34 cellular contexts compared by ENCODE assay signal in the genomic region with DNA sequence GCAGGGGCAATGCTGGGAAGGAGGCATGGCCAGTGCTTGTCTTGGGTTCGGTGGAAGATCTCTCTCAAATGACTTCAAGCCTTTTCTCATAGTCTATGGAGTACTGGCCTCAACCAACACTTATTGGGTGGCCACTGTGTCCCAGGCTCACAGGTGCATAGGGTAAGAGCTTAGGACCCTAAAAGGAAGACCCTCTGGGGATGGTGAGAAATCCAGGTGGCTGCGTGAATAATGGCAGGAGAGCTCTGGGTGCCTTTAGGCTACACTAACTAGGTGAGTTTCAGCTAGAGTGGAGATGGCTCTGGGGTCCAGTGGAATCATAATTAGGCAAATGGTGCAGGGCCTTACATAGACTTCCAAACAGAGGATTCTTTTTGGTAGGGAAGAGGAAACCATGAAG.
"Had no signal": no experiment of that assay in that cellular context is flagged by ENCODE, and none has a peak within 500 bp of the region (broad histone marks: within the 10 kb centered on the region; RNA-seq: fewer than 3 reads in every experiment).

No MANE protein-coding gene starts in this region.

- H3K4me3 ChIP-seq: cardiac muscle cell, gastrocnemius medialis, left lung, lower lobe of right lung, mucosa of descending colon, pancreas, prostate gland, sigmoid colon, stomach, thyroid gland had no signal

- H3K36me3 ChIP-seq: left lung, prostate gland, sigmoid colon, stomach, thyroid gland, WERI-Rb-1 had no signal

- H3K9me3 Mint-ChIP-seq: activated naive CD4-positive, alpha-beta T cell treated with anti-CD3 and anti-CD28 coated beads for 36 hours; activated T-helper 1 cell treated with anti-CD3 and anti-CD28 coated beads, Interleukin-12 subunit alpha, Interleukin-12 subunit beta, Interleukin-2, Interleukin-4 antibody, amounts not matched to agents 30 ng/mL and 10 ng/mL and 1 ng/mL, durations not matched to agents 14 hours and 24 hours and 36 hours; effector memory CD8-positive, alpha-beta T cell; nephron progenitor cell; stimulated activated naive B cell treated with anti-CD40 and anti-IgM and Interleukin-4, amounts not matched to agents 10 μg/mL and 1 μg/mL and 100 μg/mL, for 72 hours; T-helper 1 cell treated with Interleukin-12 subunit alpha and Interleukin-12 subunit beta and Interleukin-4 antibody, amounts not matched to agents 30 μg/mL and 1 μg/mL, for 36 hours had no signal

- H3K4me1 Mint-ChIP-seq: stimulated activated naive B cell treated with anti-CD40 and anti-IgM and Interleukin-4, amounts not matched to agents 10 μg/mL and 1 μg/mL and 100 μg/mL, for 72 hours had no signal

- H3K27ac ChIP-seq: cardiac muscle cell, gastrocnemius medialis, left lung, lower lobe of right lung, prostate gland, thyroid gland, WERI-Rb-1 had no signal

- H3K27ac Mint-ChIP-seq: activated naive CD4-positive, alpha-beta T cell treated with anti-CD3 and anti-CD28 coated beads for 36 hours; activated T-helper 1 cell treated with anti-CD3 and anti-CD28 coated beads, Interleukin-12 subunit alpha, Interleukin-12 subunit beta, Interleukin-2, Interleukin-4 antibody, amounts not matched to agents 30 ng/mL and 10 ng/mL and 1 ng/mL, durations not matched to agents 14 hours and 24 hours and 36 hours; effector memory CD8-positive, alpha-beta T cell; stimulated activated naive B cell treated with anti-CD40 and anti-IgM and Interleukin-4, amounts not matched to agents 10 μg/mL and 1 μg/mL and 100 μg/mL, for 72 hours; T-helper 1 cell treated with Interleukin-12 subunit alpha and Interleukin-12 subunit beta and Interleukin-4 antibody, amounts not matched to agents 30 μg/mL and 1 μg/mL, for 36 hours had no signal

- H3K9me3 ChIP-seq: gastrocnemius medialis, left lung, lower lobe of right lung, mucosa of descending colon, pancreas, prostate gland, sigmoid colon, stomach, thyroid gland had no signal

- H3K4me1 ChIP-seq: prostate gland had no signal

- H3K27me3 ChIP-seq: cardiac muscle cell, gastrocnemius medialis, pancreas, sigmoid colon, thyroid gland had no signal

- H3K36me3 Mint-ChIP-seq: stimulated activated naive B cell treated with anti-CD40 and anti-IgM and Interleukin-4, amounts not matched to agents 10 μg/mL and 1 μg/mL and 100 μg/mL, for 72 hours had no signal

- DNase-seq: activated CD4-positive, alpha-beta T cell treated with anti-CD3 and anti-CD28 coated beads for 48 hours; activated CD4-positive, alpha-beta T cell treated with anti-CD3 and anti-CD28 coated beads, Interleukin-2, amount 50 U/mL, for 48 hours; activated CD8-positive, alpha-beta memory T cell treated with anti-CD3 and anti-CD28 coated beads for 24 hours; activated CD8-positive, alpha-beta memory T cell treated with anti-CD3 and anti-CD28 coated beads, Interleukin-2, amount 50 U/mL, for 4 hours; activated effector memory CD4-positive, alpha-beta T cell treated with anti-CD3 and anti-CD28 coated beads, Interleukin-2, amount 50 U/mL, for 16 hours; activated naive CD4-positive, alpha-beta T cell treated with anti-CD3 and anti-CD28 coated beads for 36 hours; activated T-cell treated with anti-CD3 and anti-CD28 coated beads, Interleukin-2, amount 50 U/mL, for 1 hour; cortex of kidney; effector memory CD8-positive, alpha-beta T cell; erythroblast; gastrocnemius medialis; glutamatergic neuron; left lung; lower lobe of right lung; mesenchymal stem cell; mucosa of descending colon; nephron progenitor cell; retina; sigmoid colon; small intestine; stimulated activated CD4-positive, alpha-beta T cell treated with anti-CD3 and anti-CD28 coated beads, Interleukin-1b, Interleukin-23, amount 100 ng/mL, for 48 hours; stimulated activated naive B cell treated with anti-CD40 and anti-IgM and Interleukin-4, amounts not matched to agents 10 μg/mL and 1 μg/mL and 100 μg/mL, for 72 hours; stomach; T-helper 9 cell; thyroid gland; WERI-Rb-1 had no signal

- FAIRE-seq: islet of Langerhans, pancreas, small intestine, TTC549 had no signal

- ATAC-seq: activated CD4-positive, CD25-positive, alpha-beta regulatory T cell treated with anti-CD3 and anti-CD28 coated beads, Interleukin-2, amount 50 U/mL, for 24 hours; effector memory CD8-positive, alpha-beta T cell; gastrocnemius medialis; left lung; lower lobe of right lung; mucosa of descending colon; pancreas; stimulated activated naive B cell treated with anti-CD40 and anti-IgM and Interleukin-4, amounts not matched to agents 10 μg/mL and 1 μg/mL and 100 μg/mL, for 72 hours had no signal

- H3K4me3 Mint-ChIP-seq: activated naive CD4-positive, alpha-beta T cell treated with anti-CD3 and anti-CD28 coated beads for 36 hours; activated T-helper 1 cell treated with anti-CD3 and anti-CD28 coated beads, Interleukin-12 subunit alpha, Interleukin-12 subunit beta, Interleukin-2, Interleukin-4 antibody, amounts not matched to agents 30 ng/mL and 10 ng/mL and 1 ng/mL, durations not matched to agents 14 hours and 24 hours and 36 hours; effector memory CD8-positive, alpha-beta T cell; nephron progenitor cell; stimulated activated naive B cell treated with anti-CD40 and anti-IgM and Interleukin-4, amounts not matched to agents 10 μg/mL and 1 μg/mL and 100 μg/mL, for 72 hours; T-helper 1 cell treated with Interleukin-12 subunit alpha and Interleukin-12 subunit beta and Interleukin-4 antibody, amounts not matched to agents 30 μg/mL and 1 μg/mL, for 36 hours had no signal
